ENCODE assay signal across 8 cellular contexts in the genomic region with DNA sequence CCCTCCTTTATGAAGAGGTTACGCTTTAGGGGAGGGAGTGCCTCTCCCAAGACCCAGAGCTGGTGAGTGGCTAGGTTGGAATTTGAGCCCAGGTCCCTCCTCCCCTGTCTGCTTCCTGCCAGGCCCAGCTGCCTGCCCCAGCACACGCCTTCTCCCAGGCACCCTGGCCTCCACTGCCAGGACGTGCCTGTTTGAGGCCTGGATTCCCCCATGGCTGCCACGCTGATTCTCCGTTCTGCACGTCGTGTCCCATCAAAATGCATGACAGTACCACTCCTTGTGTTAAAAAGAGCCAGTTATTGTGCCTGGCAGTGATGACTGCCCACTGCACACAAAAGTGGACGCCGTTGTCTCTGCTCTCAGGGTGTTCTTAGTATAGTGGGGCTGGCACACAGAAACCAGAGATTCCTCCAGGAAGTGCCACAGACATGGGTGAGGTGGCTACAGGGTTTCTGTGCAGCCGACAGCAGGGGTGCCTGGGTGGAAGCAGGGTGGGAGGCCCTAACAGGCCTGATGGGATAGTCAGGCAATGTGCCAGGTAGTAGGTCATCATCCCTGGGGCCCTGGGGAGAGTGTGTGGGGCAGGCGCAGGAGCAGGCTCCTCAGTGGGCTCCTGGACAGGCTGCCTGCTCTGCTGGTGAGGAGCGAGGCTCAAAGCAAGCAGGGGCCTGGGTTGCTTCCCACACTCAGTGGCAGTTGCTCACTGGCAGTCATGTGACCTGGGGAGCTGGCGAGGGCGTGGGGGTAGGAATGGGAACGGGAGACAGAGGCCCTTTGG. TPM values are rescaled to one million over a fixed set of nuclear protein-coding genes. Genes with fewer than 3 reads are reported as not detected.
DNase-seq lines count a peak whose midpoint lies in the region; ATAC-seq and TF ChIP-seq lines count a peak whose summit lies in the region.

No MANE protein-coding gene starts in this region.

- ATAC-seq in CD4-positive, CD25-positive, alpha-beta regulatory T cell (ENCODE audit: low read depth in 2 of 2): no peak
- peak; percentile 95 to 96 for ATAC-seq in lower lobe of right lung
- no peak for ATAC-seq in HG03045 (IDR thresholded peaks at IDR 0.05; ENCODE audit: unreplicated experiment)
- ATAC-seq in HG03521 (IDR thresholded peaks at IDR 0.05; ENCODE audit: unreplicated experiment): no peak

- H3K9me3 ChIP-seq in CD4-positive, CD25-positive, alpha-beta regulatory T cell (ENCODE audit: control insufficient read depth in 2 of 2, low read length in 2 of 2): no peaks in the 10 kb centered on the region
- H3K9me3 ChIP-seq in lower lobe of right lung (no peaks in the 10 kb centered on the region), transverse colon (no peaks in the 10 kb centered on the region), HAP-1 (no peaks in the 10 kb centered on the region)

- 42% methylated on average over 15 of the region's 15 CpGs; no CpG with 5 or more reads in 1 of the 2 donors for WGBS in transverse colon (ENCODE audit: low coverage in 1 of 2), 2 donors

- peak overlapping the region; percentile 82 to 93 (median 87) for H3K27ac Mint-ChIP-seq in CD4-positive, CD25-positive, alpha-beta regulatory T cell

- no peak overlapping the region for H3K4me3 ChIP-seq in CD4-positive, CD25-positive, alpha-beta regulatory T cell (ENCODE audit: low read depth, low read length)
- no peak overlapping the region for H3K4me3 ChIP-seq in lower lobe of right lung
- no peak overlapping the region for H3K4me3 ChIP-seq in transverse colon
- H3K4me3 ChIP-seq in HAP-1: no peak overlapping the region

- peaks cover 20% of the 10 kb centered on the region for H3K36me3 Mint-ChIP-seq in CD4-positive, CD25-positive, alpha-beta regulatory T cell

- H3K27ac ChIP-seq in CD4-positive, CD25-positive, alpha-beta regulatory T cell (ENCODE audit: insufficient read depth, low read length, poor library complexity, severe bottlenecking): no peak overlapping the region
- peak overlapping the region; percentile 76 for H3K27ac ChIP-seq in cingulate gyrus (ENCODE audit: low read depth, low read length)
- H3K27ac ChIP-seq in lower lobe of right lung: peak overlapping the region; percentile 79
- H3K27ac ChIP-seq in transverse colon: peak overlapping the region; percentile 74 to 84 (median 78)

- no peak for TF ChIP-seq POLR2A in transverse colon (IDR thresholded peaks at IDR 0.05)

- H3K36me3 ChIP-seq in CD4-positive, CD25-positive, alpha-beta regulatory T cell (ENCODE audit: control insufficient read depth, insufficient read depth, low read length): peaks cover 43% of the 10 kb centered on the region
- H3K36me3 ChIP-seq in lower lobe of right lung (peaks cover 22% of the 10 kb centered on the region), transverse colon (no peaks in the 10 kb centered on the region), HAP-1 (replicated peaks) (peaks cover 32% of the 10 kb centered on the region)

- peaks cover 42% of the 10 kb centered on the region for H3K4me1 ChIP-seq in CD4-positive, CD25-positive, alpha-beta regulatory T cell (ENCODE audit: control insufficient read depth, insufficient read depth, low read length, poor library complexity, severe bottlenecking)
- H3K4me1 ChIP-seq in lower lobe of right lung (peaks cover 59% of the 10 kb centered on the region), transverse colon (peaks cover 36 to 56% (median 43%) of the 10 kb centered on the region in 4 donors), HAP-1 (no peaks in the 10 kb centered on the region)

- TF ChIP-seq EP300 in transverse colon (IDR thresholded peaks at IDR 0.05; ENCODE audit: low read depth): no peak

- TF ChIP-seq CTCF in lower lobe of right lung (IDR thresholded peaks at IDR 0.05): no peak
- TF ChIP-seq CTCF in transverse colon (IDR thresholded peaks at IDR 0.05): no peak

- no peaks in the 10 kb centered on the region for H3K27me3 ChIP-seq in CD4-positive, CD25-positive, alpha-beta regulatory T cell (ENCODE audit: control insufficient read depth, insufficient read depth, low read length)
- H3K27me3 ChIP-seq in lower lobe of right lung (ENCODE audit: low read depth): no peaks in the 10 kb centered on the region
- no peaks in the 10 kb centered on the region for H3K27me3 ChIP-seq in transverse colon
- no peaks in the 10 kb centered on the region for H3K27me3 ChIP-seq in HAP-1 (ENCODE audit: low read depth)

- H3K4me1 Mint-ChIP-seq in CD4-positive, CD25-positive, alpha-beta regulatory T cell: peaks cover 15 to 87% (median 48%) of the 10 kb centered on the region in 4 donors

- DNase-seq in CD4-positive, CD25-positive, alpha-beta regulatory T cell: no peak
- DNase-seq in LoVo (ENCODE audit: low spot score) (peak; percentile 76), lower lobe of right lung (peak; percentile 80), transverse colon (peak; percentile 72), HAP-1 (ENCODE audit: low spot score in 2 of 2) (no peak)

- peak overlapping the region; percentile 13 to 70 (median 48) for H3K4me3 Mint-ChIP-seq in CD4-positive, CD25-positive, alpha-beta regulatory T cell

- H3K27me3 Mint-ChIP-seq in CD4-positive, CD25-positive, alpha-beta regulatory T cell: no peaks in the 10 kb centered on the region

- no peaks in the 10 kb centered on the region for H3K9me3 Mint-ChIP-seq in CD4-positive, CD25-positive, alpha-beta regulatory T cell

- intact Hi-C loops in lower lobe of right lung (cut with DNase I) (no loop called here), transverse colon (cut with DNase I; ENCODE audit: low total_unique reads) (no loop called here)

- in situ Hi-C loops in transverse colon (cut with MboI; ENCODE audit: low pct_ligation_motif_present in 1 of 4, low pct_unique_long_range_greater_than_20kb in 1 of 4, low sequenced_read_pairs in 3 of 4): no loop called here
- in situ Hi-C loops in HAP-1 (cut with MboI; ENCODE audit: low sequenced_read_pairs): no loop called here

RNA-seq across cellular contexts. Expression of gene MED15, which starts 24.2 kb away (rescaled TPM):
- total RNA-seq in CD4-positive, CD25-positive, alpha-beta regulatory T cell: 397 TPM
- 10 to 100 TPM; 35.1 to 43.0 (median 38.5) TPM for polyA plus RNA-seq in CD4-positive, CD25-positive, alpha-beta regulatory T cell
- total RNA-seq in lower lobe of right lung (105 TPM), transverse colon (100 to 1,000 TPM in 2 of 4 donors, 10 to 100 TPM in 2; 70.3 to 211 (median 116) TPM)

RNA-seq across cellular contexts. Expression of gene KLHL22, which starts 36.0 kb away (rescaled TPM):
- total RNA-seq in CD4-positive, CD25-positive, alpha-beta regulatory T cell: 55.6 TPM
- 10 to 100 TPM; 40.1 to 48.1 (median 42.4) TPM for polyA plus RNA-seq in CD4-positive, CD25-positive, alpha-beta regulatory T cell
- 24.0 TPM for total RNA-seq in lower lobe of right lung
- total RNA-seq in transverse colon: 10 to 100 TPM; 12.7 to 75.9 (median 16.9) TPM

Comparison
In these comparisons a context has a peak if more than half of its experiments do, and no peak if none do; other contexts are left out.
1. ATAC-seq: peak in lower lobe of right lung (2 of 2); none in CD4-positive, CD25-positive, alpha-beta regulatory T cell (0 of 2), HG03045 (single experiment) and HG03521 (single experiment).
2. DNase-seq: peak in LoVo (single experiment), lower lobe of right lung (single experiment) and transverse colon (single experiment); none in CD4-positive, CD25-positive, alpha-beta regulatory T cell (0 of 3) and HAP-1 (0 of 2).